In the genomic region with DNA sequence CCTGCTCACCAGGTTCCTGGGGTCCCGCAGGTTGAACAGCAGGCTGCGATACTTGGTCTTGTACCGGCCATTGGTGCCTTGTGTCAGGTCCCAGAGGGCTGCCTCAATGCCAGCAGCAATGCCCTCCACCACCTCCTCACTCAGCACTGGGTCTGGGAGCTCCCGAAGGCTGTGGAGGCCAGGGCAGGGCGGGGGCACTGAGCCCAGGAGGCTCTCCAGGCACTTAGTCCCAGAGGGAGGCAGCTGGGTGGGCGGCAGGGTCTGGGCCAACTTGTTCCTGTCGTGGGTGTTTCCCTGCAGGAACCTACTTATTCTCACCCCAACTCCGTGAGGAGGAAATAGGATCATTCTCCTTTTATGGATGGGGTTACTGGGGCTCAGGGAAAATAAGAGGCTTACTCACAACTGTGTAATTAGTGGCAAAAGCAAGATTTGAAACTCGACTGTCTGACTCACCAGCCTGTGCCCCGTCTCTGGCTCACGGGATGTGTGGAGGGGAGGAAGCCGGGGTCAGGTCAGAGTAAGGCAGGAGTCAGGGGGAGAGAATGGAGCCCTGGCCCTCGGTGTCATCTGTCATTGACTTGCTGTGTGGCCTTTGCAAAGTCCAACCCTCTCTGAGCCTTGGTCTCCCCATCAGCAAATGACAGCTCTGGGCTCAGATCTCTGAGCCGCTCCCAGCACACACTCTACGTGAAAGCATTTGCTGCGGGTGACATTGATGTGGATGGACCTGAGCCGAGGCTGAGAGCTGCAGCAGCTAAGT, we compare ENCODE assay signal across 8 cellular contexts. TPM values are rescaled to one million over a fixed set of nuclear protein-coding genes. Genes with fewer than 3 reads are reported as not detected.
DNase-seq lines count a peak whose midpoint lies in the region; ATAC-seq and TF ChIP-seq lines count a peak whose summit lies in the region.

No MANE protein-coding gene starts in this region.

- POLR2A ChIA-PET in HCT116 (lab: Charles Lee): no interaction called here

- H3K36me3 ChIP-seq in HCT116 (ENCODE audit: control insufficient read depth in 1 of 2, insufficient read depth in 2 of 2, low read length in 2 of 2) (no peaks in the 10 kb centered on the region), lung (ENCODE audit: control insufficient read depth in 2 of 2, insufficient read depth in 2 of 2, low read length in 2 of 2) (no peaks in the 10 kb centered on the region)

- H3K27me3 ChIP-seq in HCT116 (ENCODE audit: insufficient read depth, low read length): no peaks in the 10 kb centered on the region
- no peaks in the 10 kb centered on the region for H3K27me3 ChIP-seq in lung (ENCODE audit: control insufficient read depth, insufficient read depth)

- ATAC-seq in HCT116 (peak; percentile 73), lung (ENCODE audit: insufficient read depth, low FRiP score) (peak; percentile 58), HG02852 (IDR thresholded peaks at IDR 0.05; ENCODE audit: unreplicated experiment) (no peak)

- H3K9me3 ChIP-seq in HCT116 (ENCODE audit: control insufficient read depth in 1 of 2, insufficient read depth in 1 of 2, low read depth in 1 of 2, low read length in 2 of 2) (no peaks in the 10 kb centered on the region), lung (ENCODE audit: control insufficient read depth in 2 of 2, insufficient read depth in 1 of 2, low read length in 1 of 2) (no peaks in the 10 kb centered on the region)

- no peaks in the 10 kb centered on the region for H3K79me2 ChIP-seq in HCT116 (ENCODE audit: insufficient read depth, low read length)

- WGBS in lung, 2 donors: 52 to 78% methylated on average over 17 of the region's 17 CpGs

- DNase-seq in AG08395 (ENCODE audit: low spot score) (peak; percentile 93), HCT116 (ENCODE audit: low read depth, low spot score) (no peak), amniotic stem cell (lab: John Stamatoyannopoulos, UW) (peak; percentile 82), lung (ENCODE audit: low spot score) (no peak), NCI-H2171 treated with DMSO at 0.1 percent for 48 hours (lab: John Stamatoyannopoulos, UW) (no peak), RPMI8226 (no peak), OCI-M1 (lab: John Stamatoyannopoulos, UW) (no peak)

- H3K4me2 ChIP-seq in HCT116 (ENCODE audit: low read length): peak overlapping the region; percentile 74

- RAD21 ChIA-PET in HCT116 (lab: Charles Lee; ENCODE audit: low non-redundant PET in 1 of 2, low total read pairs in 2 of 2, uncharacterized antibody in 2 of 2, unreplicated experiment in 2 of 2): interaction anchor here in 1 of 2 experiments (0.6 kb wide), 1 partner anchor 9 kb away, joined by 5 read pairs; no protein-coding TSS in a partner anchor

- CTCF ChIA-PET in HCT116 (lab: Charles Lee): interaction anchor here (0.6 to 2.4 kb wide), 5 partner anchors 10 to 165 kb away, joined by 3 to 8 read pairs (median 5); no protein-coding TSS in a partner anchor

- H4K20me1 ChIP-seq in HCT116 (ENCODE audit: insufficient read depth): no peaks in the 10 kb centered on the region

- no TSS peak for BruUV-seq in HCT116 (replicated peaks; lab: Mats Ljungman, UMichigan)

- 0 out of 2 replicates have a peak overlapping the region, but pooled peaks have one; percentile 9 for H3K9ac ChIP-seq in HCT116 (ENCODE audit: low read length)

- no peaks in the 10 kb centered on the region for H3K9me2 ChIP-seq in HCT116 (ENCODE audit: insufficient read depth)

- H3K27ac ChIP-seq in HCT116 (ENCODE audit: low read depth, low read length) (peak overlapping the region; percentile 39; the same call in 1 of the 2 replicates), lung (ENCODE audit: low read depth in 1 of 2, low read length in 1 of 2) (no peak overlapping the region)

- no peak for TF ChIP-seq RAD21 in HCT116 (IDR thresholded peaks at IDR 0.05; ENCODE audit: low read depth)

- H3K4me1 ChIP-seq in HCT116 (ENCODE audit: control insufficient read depth in 1 of 2, insufficient read depth in 2 of 2, low read length in 2 of 2) (peaks cover 12 to 44% of the 10 kb centered on the region in 2 experiments), lung (ENCODE audit: control insufficient read depth in 2 of 2, insufficient read depth in 2 of 2, low read length in 2 of 2) (peaks cover 0 to 3% of the 10 kb centered on the region in 2 donors)

- H3K4me3 ChIP-seq in HCT116 (replicated peaks in 1 of 2; ENCODE audit: low read depth in 1 of 2, low read length in 2 of 2) (peak overlapping the region in 1 of 2 experiments; percentile 24; a peak in 1 of 4 replicates), lung (no peak overlapping the region)

- H2AFZ ChIP-seq in HCT116 (ENCODE audit: low read depth, low read length, poor library complexity, severe bottlenecking): peak overlapping the region; percentile 33

- TF ChIP-seq POLR2A in HCT116 (IDR thresholded peaks at IDR 0.05; ENCODE audit: borderline replicate concordance, extremely low read depth, insufficient read depth, insufficient read length): no peak

- TF ChIP-seq CTCF in HCT116 (IDR thresholded peaks at IDR 0.05 in 2 of 3, conservative IDR thresholded peaks at IDR 0.05 in 1 of 3; ENCODE audit: borderline replicate concordance in 1 of 3, insufficient read depth in 1 of 3, low read depth in 2 of 3, low read length in 2 of 3): no peak
- no peak for TF ChIP-seq CTCF in lung (IDR thresholded peaks at IDR 0.05; ENCODE audit: control extremely low read depth, extremely low read depth)

- intact Hi-C loops in HCT116 (cut with micrococcal nuclease): no loop called here

TF ChIP-seq in HCT116, 20 proteins besides CTCF, POLR2A, EP300 and RAD21:
- TF ChIP-seq, protein P1, sequence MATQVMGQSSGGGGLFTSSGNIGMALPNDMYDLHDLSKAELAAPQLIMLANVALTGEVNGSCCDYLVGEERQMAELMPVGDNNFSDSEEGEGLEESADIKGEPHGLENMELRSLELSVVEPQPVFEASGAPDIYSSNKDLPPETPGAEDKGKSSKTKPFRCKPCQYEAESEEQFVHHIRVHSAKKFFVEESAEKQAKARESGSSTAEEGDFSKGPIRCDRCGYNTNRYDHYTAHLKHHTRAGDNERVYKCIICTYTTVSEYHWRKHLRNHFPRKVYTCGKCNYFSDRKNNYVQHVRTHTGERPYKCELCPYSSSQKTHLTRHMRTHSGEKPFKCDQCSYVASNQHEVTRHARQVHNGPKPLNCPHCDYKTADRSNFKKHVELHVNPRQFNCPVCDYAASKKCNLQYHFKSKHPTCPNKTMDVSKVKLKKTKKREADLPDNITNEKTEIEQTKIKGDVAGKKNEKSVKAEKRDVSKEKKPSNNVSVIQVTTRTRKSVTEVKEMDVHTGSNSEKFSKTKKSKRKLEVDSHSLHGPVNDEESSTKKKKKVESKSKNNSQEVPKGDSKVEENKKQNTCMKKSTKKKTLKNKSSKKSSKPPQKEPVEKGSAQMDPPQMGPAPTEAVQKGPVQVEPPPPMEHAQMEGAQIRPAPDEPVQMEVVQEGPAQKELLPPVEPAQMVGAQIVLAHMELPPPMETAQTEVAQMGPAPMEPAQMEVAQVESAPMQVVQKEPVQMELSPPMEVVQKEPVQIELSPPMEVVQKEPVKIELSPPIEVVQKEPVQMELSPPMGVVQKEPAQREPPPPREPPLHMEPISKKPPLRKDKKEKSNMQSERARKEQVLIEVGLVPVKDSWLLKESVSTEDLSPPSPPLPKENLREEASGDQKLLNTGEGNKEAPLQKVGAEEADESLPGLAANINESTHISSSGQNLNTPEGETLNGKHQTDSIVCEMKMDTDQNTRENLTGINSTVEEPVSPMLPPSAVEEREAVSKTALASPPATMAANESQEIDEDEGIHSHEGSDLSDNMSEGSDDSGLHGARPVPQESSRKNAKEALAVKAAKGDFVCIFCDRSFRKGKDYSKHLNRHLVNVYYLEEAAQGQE (IDR thresholded peaks at IDR 0.05; ENCODE audit: low read depth): no peak
- TF ChIP-seq YY1 (IDR thresholded peaks at IDR 0.05; ENCODE audit: extremely low read depth, insufficient replicate concordance, low read depth, low read length) (no peak), JUND (IDR thresholded peaks at IDR 0.05) (no peak; the same call in 1 of the 2 replicates), ELF1 (IDR thresholded peaks at IDR 0.05; ENCODE audit: borderline replicate concordance, low read depth) (no peak), CBX3 (IDR thresholded peaks at IDR 0.05; ENCODE audit: low read depth) (no peak), ZFX (IDR thresholded peaks at IDR 0.05) (no peak), EGR1 (IDR thresholded peaks at IDR 0.05; ENCODE audit: low read depth) (peak; percentile 52; the same call in 1 of the 2 replicates)
- TF ChIP-seq, protein P2, sequence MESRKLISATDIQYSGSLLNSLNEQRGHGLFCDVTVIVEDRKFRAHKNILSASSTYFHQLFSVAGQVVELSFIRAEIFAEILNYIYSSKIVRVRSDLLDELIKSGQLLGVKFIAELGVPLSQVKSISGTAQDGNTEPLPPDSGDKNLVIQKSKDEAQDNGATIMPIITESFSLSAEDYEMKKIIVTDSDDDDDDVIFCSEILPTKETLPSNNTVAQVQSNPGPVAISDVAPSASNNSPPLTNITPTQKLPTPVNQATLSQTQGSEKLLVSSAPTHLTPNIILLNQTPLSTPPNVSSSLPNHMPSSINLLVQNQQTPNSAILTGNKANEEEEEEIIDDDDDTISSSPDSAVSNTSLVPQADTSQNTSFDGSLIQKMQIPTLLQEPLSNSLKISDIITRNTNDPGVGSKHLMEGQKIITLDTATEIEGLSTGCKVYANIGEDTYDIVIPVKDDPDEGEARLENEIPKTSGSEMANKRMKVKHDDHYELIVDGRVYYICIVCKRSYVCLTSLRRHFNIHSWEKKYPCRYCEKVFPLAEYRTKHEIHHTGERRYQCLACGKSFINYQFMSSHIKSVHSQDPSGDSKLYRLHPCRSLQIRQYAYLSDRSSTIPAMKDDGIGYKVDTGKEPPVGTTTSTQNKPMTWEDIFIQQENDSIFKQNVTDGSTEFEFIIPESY (IDR thresholded peaks at IDR 0.05; ENCODE audit: extremely low read depth, insufficient replicate concordance, low read length): no peak

RNA-seq across cellular contexts. Expression of a gene that starts 17.2 kb away (rescaled TPM):
- total RNA-seq in HCT116 (2021; ENCODE audit: unreplicated experiment) (5.0 TPM), lung (10 to 100 TPM in 1 of 2 donors, under 1 TPM in 1; 0.51 to 15.7 TPM)
- polyA plus RNA-seq in HCT116 (2012): 3.0 and 3.5 TPM in 2 replicates
- 10 to 100 TPM in 1 of 2 donors, 1 to 10 TPM in 1; 6.0 to 10.7 TPM for polyA plus RNA-seq in lung

RNA-seq across cellular contexts. Expression of a gene that starts 34.5 kb away (rescaled TPM):
- total RNA-seq in HCT116 (2021; ENCODE audit: unreplicated experiment): 10.1 TPM
- 6.0 and 7.1 TPM in 2 replicates for polyA plus RNA-seq in HCT116 (2012)
- total RNA-seq in lung: 1 to 10 TPM; 1.8 to 7.6 TPM
- under 1 TPM; 0.44 to 0.89 TPM for polyA plus RNA-seq in lung

Comparison
In these comparisons a context has a peak if more than half of its experiments do, and no peak if none do; other contexts are left out.
1. DNase-seq: peak in AG08395 (single experiment) and amniotic stem cell (single experiment); none in HCT116 (single experiment), lung (single experiment), NCI-H2171 treated with DMSO at 0.1 percent for 48 hours (single experiment), RPMI8226 (single experiment) and OCI-M1 (single experiment).